In the genomic region with DNA sequence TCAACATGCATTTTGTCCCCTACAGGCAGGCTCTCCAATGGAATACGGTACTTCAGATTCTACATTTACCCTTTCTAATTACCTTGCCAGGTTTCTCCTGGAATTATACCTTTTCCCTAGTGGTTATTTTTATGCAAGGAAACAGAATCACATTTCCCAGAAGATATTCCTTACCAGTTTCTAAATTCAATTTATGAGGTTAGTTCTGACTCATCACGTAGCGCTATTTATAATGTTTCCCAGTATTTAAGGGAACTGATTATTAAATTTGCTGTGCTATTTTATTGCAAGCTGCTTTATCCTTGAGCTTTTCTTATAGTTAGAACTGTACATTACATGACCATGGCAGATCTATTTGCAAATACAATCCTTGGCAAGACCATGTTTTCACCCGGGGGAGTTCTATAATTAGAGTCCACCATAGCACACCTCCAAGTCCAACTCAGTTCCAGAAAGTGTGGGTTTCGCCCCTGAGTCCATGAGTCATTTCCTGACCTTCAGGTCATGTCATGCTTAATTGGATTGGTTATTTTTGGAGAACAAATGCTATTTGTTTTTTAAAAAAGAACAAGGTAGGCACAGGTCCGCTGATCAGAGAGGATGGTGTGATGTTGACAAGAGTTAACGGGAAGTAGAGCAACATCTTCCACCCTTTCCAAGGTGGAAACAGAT, we compare ENCODE assay signal across 10 cellular contexts.
DNase-seq lines count a peak whose midpoint lies in the region; ATAC-seq and TF ChIP-seq lines count a peak whose summit lies in the region.
"Had no signal": no experiment of that assay in that cellular context is flagged by ENCODE, and none has a peak within 500 bp of the region (broad histone marks: within the 10 kb centered on the region; RNA-seq: fewer than 3 reads in every experiment).

No MANE protein-coding gene starts in this region.

- intact Hi-C loops in posterior cingulate gyrus (cut with DNase I): no loop called here

- no peak for TF ChIP-seq CTCF in fibroblast of the aortic adventitia (IDR thresholded peaks at IDR 0.05; ENCODE audit: insufficient read depth, low read length)

- no peaks in the 10 kb centered on the region for H4K20me1 ChIP-seq in BLaER1

- peaks cover 25% of the 10 kb centered on the region for H3K9me3 ChIP-seq in BLaER1

- ATAC-seq in GM19467 (IDR thresholded peaks at IDR 0.05; ENCODE audit: unreplicated experiment) (peak; percentile 68), HG03520 (IDR thresholded peaks at IDR 0.05; ENCODE audit: unreplicated experiment) (peak; percentile 86)

- peak overlapping the region; percentile 22 for H3K4me2 ChIP-seq in BLaER1

- no peaks in the 10 kb centered on the region for H3K27me3 ChIP-seq in BLaER1

- peaks cover 23% of the 10 kb centered on the region for H3K4me1 ChIP-seq in BLaER1

- peak; percentile 35 for DNase-seq in fibroblast of the aortic adventitia (ENCODE audit: low read depth)
- no peak for DNase-seq in posterior cingulate gyrus
- DNase-seq in NCI-H2171 treated with DMSO at 0.1 percent for 48 hours (lab: John Stamatoyannopoulos, UW): no peak
- DNase-seq in stimulated activated CD8-positive, alpha-beta memory T cell treated with anti-CD3 and anti-CD28 coated beads, Interleukin-4, amount 100 ng/mL, for 48 hours: no peak
- no peak for DNase-seq in NOMO-1 treated with DMSO at 0.1 percent for 48 hours (lab: John Stamatoyannopoulos, UW; ENCODE audit: unreplicated experiment)
- DNase-seq: DND-41, SHP77 treated with DMSO at 0.1 percent for 48 hours had no signal

- H3K36me3 ChIP-seq in BLaER1: no peaks in the 10 kb centered on the region

- H3K4me3 ChIP-seq in BLaER1 (no peak overlapping the region), fibroblast of the aortic adventitia (ENCODE audit: low read depth, low read length) (no peak overlapping the region)

- no peak overlapping the region for H3K9ac ChIP-seq in BLaER1

- H3K27ac ChIP-seq in BLaER1: no peak overlapping the region
